1 cellular context compared by ENCODE assay signal in genomic region chr1:3691421-3692204, GRCh38.
TF ChIP-seq lines count a peak whose summit lies in the region.

No MANE protein-coding gene starts in this region.

TF ChIP-seq in HEK293, 187 proteins besides CTCF, POLR2A, EP300 and RAD21:
- TF ChIP-seq ZNF18 (tag by site-specific recombination; IDR thresholded peaks at IDR 0.05) (peak; percentile 85), ZIC2 (tag by site-specific recombination; IDR thresholded peaks at IDR 0.05) (peak; percentile 85), ZFP41 (tag by site-specific recombination; IDR thresholded peaks at IDR 0.05; ENCODE audit: borderline replicate concordance) (no peak), ZNF138 (tag by site-specific recombination; IDR thresholded peaks at IDR 0.05; ENCODE audit: borderline replicate concordance) (no peak), GLIS1 (tag by site-specific recombination; IDR thresholded peaks at IDR 0.05) (peak; percentile 87), ZBTB7A (tag by site-specific recombination; IDR thresholded peaks at IDR 0.05; ENCODE audit: low read depth) (0 out of 2 replicates have a peak, but pooled peaks have one; percentile 19), ZFHX2 (tag by site-specific recombination; conservative IDR thresholded peaks at IDR 0.05) (no peak), ZNF211 (tag by site-specific recombination; IDR thresholded peaks at IDR 0.05; ENCODE audit: low read depth) (no peak), PATZ1 (tag by site-specific recombination; IDR thresholded peaks at IDR 0.05) (no peak), BCL6B (tag by site-specific recombination; IDR thresholded peaks at IDR 0.05) (no peak)
